ENCODE assay signal across 8 cellular contexts in genomic region chr5:34474573-34475021, GRCh38.
A peak's percentile ranks its signal among the peaks of the same experiment; 100 is the strongest.
DNase-seq lines count a peak whose midpoint lies in the region; ATAC-seq and TF ChIP-seq lines count a peak whose summit lies in the region.

No MANE protein-coding gene starts in this region.

- peak; percentile 65 for ATAC-seq in HG02981 (IDR thresholded peaks at IDR 0.05; ENCODE audit: unreplicated experiment)

- H3K27ac Mint-ChIP-seq in activated CD4-positive, alpha-beta T cell treated with anti-CD3 and anti-CD28 coated beads, Interleukin-2, amount 10 ng/mL, durations not matched to agents 24 days and 14 days: no peak overlapping the region
- no peak overlapping the region for H3K27ac Mint-ChIP-seq in activated CD4-positive, alpha-beta T cell treated with anti-CD3 and anti-CD28 coated beads, Interleukin-2, amount 10 ng/mL, durations not matched to agents 7 days and 5 days
- H3K27ac Mint-ChIP-seq in brain: peak overlapping the region in 1 of 5 experiments; percentile 34

- POLR2A ChIA-PET in activated CD4-positive, alpha-beta T cell treated with anti-CD3 and anti-CD28 coated beads, Interleukin-2, amount 10 ng/mL, durations not matched to agents 7 days and 5 days (lab: Charles Lee): no interaction called here

- no peaks in the 10 kb centered on the region for H3K9me3 Mint-ChIP-seq in activated CD4-positive, alpha-beta T cell treated with anti-CD3 and anti-CD28 coated beads, Interleukin-2, amount 10 ng/mL, durations not matched to agents 24 days and 14 days
- no peaks in the 10 kb centered on the region for H3K9me3 Mint-ChIP-seq in activated CD4-positive, alpha-beta T cell treated with anti-CD3 and anti-CD28 coated beads, Interleukin-2, amount 10 ng/mL, durations not matched to agents 7 days and 5 days
- H3K9me3 Mint-ChIP-seq in brain: peaks cover 3 to 18% (median 4%) of the 10 kb centered on the region in 5 experiments

- H3K27ac ChIP-seq in thyroid gland: no peak overlapping the region

- H3K4me1 ChIP-seq in thyroid gland: no peaks in the 10 kb centered on the region

- H3K4me1 Mint-ChIP-seq in activated CD4-positive, alpha-beta T cell treated with anti-CD3 and anti-CD28 coated beads, Interleukin-2, amount 10 ng/mL, durations not matched to agents 24 days and 14 days: no peaks in the 10 kb centered on the region
- H3K4me1 Mint-ChIP-seq in activated CD4-positive, alpha-beta T cell treated with anti-CD3 and anti-CD28 coated beads, Interleukin-2, amount 10 ng/mL, durations not matched to agents 7 days and 5 days: no peaks in the 10 kb centered on the region
- H3K4me1 Mint-ChIP-seq in brain: peaks cover 5% of the 10 kb centered on the region

- no peak overlapping the region for H3K4me3 Mint-ChIP-seq in activated CD4-positive, alpha-beta T cell treated with anti-CD3 and anti-CD28 coated beads, Interleukin-2, amount 10 ng/mL, durations not matched to agents 24 days and 14 days
- no peak overlapping the region for H3K4me3 Mint-ChIP-seq in activated CD4-positive, alpha-beta T cell treated with anti-CD3 and anti-CD28 coated beads, Interleukin-2, amount 10 ng/mL, durations not matched to agents 7 days and 5 days
- H3K4me3 Mint-ChIP-seq in brain: no peak overlapping the region

- TF ChIP-seq CTCF in brain (conservative IDR thresholded peaks at IDR 0.05): peak; percentile 90 to 93
- peak; percentile 80 to 96 (median 88) for TF ChIP-seq CTCF in thyroid gland (IDR thresholded peaks at IDR 0.05)

- no peaks in the 10 kb centered on the region for H3K9me3 ChIP-seq in thyroid gland

- H3K27me3 Mint-ChIP-seq in activated CD4-positive, alpha-beta T cell treated with anti-CD3 and anti-CD28 coated beads, Interleukin-2, amount 10 ng/mL, durations not matched to agents 24 days and 14 days: peaks cover 14% of the 10 kb centered on the region
- H3K27me3 Mint-ChIP-seq in activated CD4-positive, alpha-beta T cell treated with anti-CD3 and anti-CD28 coated beads, Interleukin-2, amount 10 ng/mL, durations not matched to agents 7 days and 5 days: peaks cover 11% of the 10 kb centered on the region
- H3K27me3 Mint-ChIP-seq in brain: peaks cover 34% of the 10 kb centered on the region

- TF ChIP-seq POLR2A in thyroid gland (IDR thresholded peaks at IDR 0.05): no peak

- intact Hi-C loops in activated CD4-positive, alpha-beta T cell treated with anti-CD3 and anti-CD28 coated beads, Interleukin-2, amount 10 ng/mL, durations not matched to agents 24 days and 14 days (cut with micrococcal nuclease): loop anchor here (1.0 kb wide), 1 partner anchor 424 kb away; no protein-coding TSS in a partner anchor
- intact Hi-C loops in thyroid gland (cut with DNase I): no loop called here

- peak; percentile 67 for DNase-seq in activated CD4-positive, alpha-beta T cell treated with anti-CD3 and anti-CD28 coated beads, Interleukin-2, amount 10 ng/mL, durations not matched to agents 24 days and 14 days
- DNase-seq in activated CD4-positive, alpha-beta T cell treated with anti-CD3 and anti-CD28 coated beads, Interleukin-2, amount 10 ng/mL, durations not matched to agents 7 days and 5 days: no peak
- DNase-seq in NCI-H446 (lab: John Stamatoyannopoulos, UW) (peak; percentile 41 to 73), inferior parietal cortex (ENCODE audit: extremely low spot score) (peak; percentile 88), thyroid gland (no peak)
- DNase-seq in activated CD4-positive, alpha-beta T cell treated with anti-CD3 and anti-CD28 coated beads, Interleukin-2, amount 50 U/mL, for 48 hours: no peak

- CTCF ChIA-PET in activated CD4-positive, alpha-beta T cell treated with anti-CD3 and anti-CD28 coated beads, Interleukin-2, amount 10 ng/mL, durations not matched to agents 7 days and 5 days (lab: Charles Lee): no interaction called here

- no peaks in the 10 kb centered on the region for H3K36me3 Mint-ChIP-seq in activated CD4-positive, alpha-beta T cell treated with anti-CD3 and anti-CD28 coated beads, Interleukin-2, amount 10 ng/mL, durations not matched to agents 24 days and 14 days (ENCODE audit: low read depth)
- H3K36me3 Mint-ChIP-seq in activated CD4-positive, alpha-beta T cell treated with anti-CD3 and anti-CD28 coated beads, Interleukin-2, amount 10 ng/mL, durations not matched to agents 7 days and 5 days (ENCODE audit: low read depth): no peaks in the 10 kb centered on the region
- no peaks in the 10 kb centered on the region for H3K36me3 Mint-ChIP-seq in brain

- H3K27me3 ChIP-seq in thyroid gland: no peaks in the 10 kb centered on the region

- H3K36me3 ChIP-seq in thyroid gland: no peaks in the 10 kb centered on the region

- H3K4me3 ChIP-seq in thyroid gland (replicated peaks in 1 of 3): no peak overlapping the region

- 22 to 26% methylated on average over 4 of the region's 4 CpGs for WGBS in thyroid gland, 2 donors

Comparison
In these comparisons a context has a peak if more than half of its experiments do, and no peak if none do; other contexts are left out.
1. DNase-seq: peak in activated CD4-positive, alpha-beta T cell treated with anti-CD3 and anti-CD28 coated beads, Interleukin-2, amount 10 ng/mL, durations not matched to agents 24 days and 14 days (single experiment), NCI-H446 (2 of 2) and inferior parietal cortex (single experiment); none in activated CD4-positive, alpha-beta T cell treated with anti-CD3 and anti-CD28 coated beads, Interleukin-2, amount 10 ng/mL, durations not matched to agents 7 days and 5 days (single experiment), thyroid gland (0 of 2) and activated CD4-positive, alpha-beta T cell treated with anti-CD3 and anti-CD28 coated beads, Interleukin-2, amount 50 U/mL, for 48 hours (0 of 2).